ENCODE assay signal across 10 cellular contexts in the genomic region with DNA sequence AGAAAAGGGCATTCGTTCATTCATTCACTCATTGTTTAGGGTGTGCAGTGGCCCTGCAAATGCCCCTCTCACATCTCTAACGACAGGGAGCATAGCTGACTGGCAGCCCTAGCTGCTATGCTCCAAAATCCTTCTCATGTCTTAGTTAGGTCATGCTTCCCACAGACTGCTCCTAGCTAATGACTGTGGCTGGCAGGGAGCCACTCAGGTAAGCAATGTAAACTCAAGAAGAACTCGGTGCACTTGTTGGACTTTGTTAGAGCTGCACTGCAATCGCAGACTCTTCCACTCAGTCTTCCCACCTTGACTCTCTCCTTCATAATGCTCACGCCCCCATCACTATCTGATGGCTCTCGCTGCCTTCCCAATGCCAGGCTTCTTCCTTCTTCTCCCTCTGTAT. TPM values are rescaled to one million over a fixed set of nuclear protein-coding genes. Genes with fewer than 3 reads are reported as not detected.
DNase-seq lines count a peak whose midpoint lies in the region; ATAC-seq and TF ChIP-seq lines count a peak whose summit lies in the region.
"Had no signal": no experiment of that assay in that cellular context is flagged by ENCODE, and none has a peak within 500 bp of the region (broad histone marks: within the 10 kb centered on the region; RNA-seq: fewer than 3 reads in every experiment).

No MANE protein-coding gene starts in this region.

- peak overlapping the region; percentile 81 for H3K4me3 Mint-ChIP-seq in CD8-positive, alpha-beta T cell

- in situ Hi-C loops in HAP-1 (cut with MboI; ENCODE audit: low sequenced_read_pairs): loop anchor here (10.0 kb wide), 1 partner anchor 148 kb away; the partner anchor contains the start of gene EPHB6

- no peaks in the 10 kb centered on the region for H3K9me3 Mint-ChIP-seq in CD8-positive, alpha-beta T cell

- DNase-seq in CD8-positive, alpha-beta T cell: no peak
- DNase-seq in colonic mucosa (peak; percentile 34), HPDE6-E6E7 (ENCODE audit: extremely low spot score) (no peak), HAP-1 (ENCODE audit: low spot score in 2 of 2) (no peak), HT-29 (ENCODE audit: low spot score) (no peak)
- no peak for DNase-seq in activated effector memory CD4-positive, alpha-beta T cell treated with anti-CD3 and anti-CD28 coated beads, Interleukin-2, amount 50 U/mL, for 16 hours
- DNase-seq: uterus had no signal

- peaks cover 7% of the 10 kb centered on the region for H3K4me1 Mint-ChIP-seq in CD8-positive, alpha-beta T cell (ENCODE audit: low read depth)

- H3K9ac ChIP-seq in Loucy (ENCODE audit: low read depth, low read length, poor library complexity, severe bottlenecking) (peak overlapping the region; percentile 66), colonic mucosa (ENCODE audit: low read depth in 2 of 2, low read length in 2 of 2) (no peak overlapping the region)

- no peak for TF ChIP-seq CTCF in CD8-positive, alpha-beta T cell (IDR thresholded peaks at IDR 0.05)
- no peak for TF ChIP-seq CTCF in Loucy (conservative IDR thresholded peaks at IDR 0.05; ENCODE audit: low read length)
- TF ChIP-seq CTCF in colonic mucosa (IDR thresholded peaks at IDR 0.05): no peak

- no peaks in the 10 kb centered on the region for H3K9me3 ChIP-seq in CD8-positive, alpha-beta T cell (ENCODE audit: low read length)
- H3K9me3 ChIP-seq in Loucy (ENCODE audit: insufficient read depth, low read depth, low read length): peaks cover 6% of the 10 kb centered on the region; the same call in 1 of the 2 replicates
- H3K9me3 ChIP-seq in colonic mucosa: no peaks in the 10 kb centered on the region
- H3K9me3 ChIP-seq in neuron (ENCODE audit: low read length): no peaks in the 10 kb centered on the region
- no peaks in the 10 kb centered on the region for H3K9me3 ChIP-seq in HAP-1
- H3K9me3 ChIP-seq: uterus had no signal

- H3K36me3 Mint-ChIP-seq in CD8-positive, alpha-beta T cell: no peaks in the 10 kb centered on the region

- peaks cover 1% of the 10 kb centered on the region for H3K27me3 Mint-ChIP-seq in CD8-positive, alpha-beta T cell (ENCODE audit: low read depth)

- H3K9me2 ChIP-seq in Loucy (replicated peaks; ENCODE audit: low read depth, low read length): no peaks in the 10 kb centered on the region

- no peak overlapping the region for H3K4me3 ChIP-seq in CD8-positive, alpha-beta T cell (ENCODE audit: low read depth, low read length)
- H3K4me3 ChIP-seq in Loucy (ENCODE audit: low read length, poor library complexity, severe bottlenecking) (peak overlapping the region; percentile 57), colonic mucosa (no peak overlapping the region), neuron (ENCODE audit: low read length) (no peak overlapping the region), HAP-1 (no peak overlapping the region)
- H3K4me3 ChIP-seq: uterus had no signal

- H4K20me1 ChIP-seq in Loucy (ENCODE audit: insufficient read depth, low read length, poor library complexity, severe bottlenecking): no peaks in the 10 kb centered on the region

- H2AFZ ChIP-seq in Loucy (ENCODE audit: low read length) (peak overlapping the region; percentile 90), neuron (ENCODE audit: low read depth, low read length) (peak overlapping the region; percentile 52)

- CTCF ChIA-PET in CD8-positive, alpha-beta T cell (lab: Charles Lee): interaction anchor here (0.5 to 13.8 kb wide), 42 partner anchors 9 to 699 kb away, joined by 3 to 256 read pairs (median 4); partner anchors contain the start of genes EPHB6 and TAS2R40

- H3K27ac Mint-ChIP-seq in CD8-positive, alpha-beta T cell: no peak overlapping the region

- H3K4me2 ChIP-seq in Loucy (ENCODE audit: low read depth, low read length, poor library complexity, severe bottlenecking): peak overlapping the region; percentile 57

- no peak overlapping the region for H3K27ac ChIP-seq in CD8-positive, alpha-beta T cell (ENCODE audit: low read depth, low read length)
- H3K27ac ChIP-seq in colonic mucosa: no peak overlapping the region

- intact Hi-C loops in CD8-positive, alpha-beta T cell (cut with DNase I, micrococcal nuclease): loop anchor here (1.0 to 10.0 kb wide), 10 partner anchors 149 to 1026 kb away; no protein-coding TSS in a partner anchor
- intact Hi-C loops in colonic mucosa (cut with DNase I): loop anchor here (5.0 kb wide), 1 partner anchor 121 kb away; no protein-coding TSS in a partner anchor

- H3K36me3 ChIP-seq in CD8-positive, alpha-beta T cell (ENCODE audit: insufficient read depth, low read length): no peaks in the 10 kb centered on the region
- H3K36me3 ChIP-seq in Loucy (ENCODE audit: insufficient read depth, low read length) (no peaks in the 10 kb centered on the region), colonic mucosa (no peaks in the 10 kb centered on the region), neuron (ENCODE audit: insufficient read depth, low read length) (no peaks in the 10 kb centered on the region), HAP-1 (replicated peaks) (no peaks in the 10 kb centered on the region)
- H3K36me3 ChIP-seq: uterus had no signal

- H3K4me1 ChIP-seq in CD8-positive, alpha-beta T cell (ENCODE audit: insufficient read depth, low read length): no peaks in the 10 kb centered on the region
- H3K4me1 ChIP-seq in Loucy (ENCODE audit: insufficient read depth, low read length, poor library complexity, severe bottlenecking): peaks cover 30% of the 10 kb centered on the region
- no peaks in the 10 kb centered on the region for H3K4me1 ChIP-seq in colonic mucosa
- H3K4me1 ChIP-seq in neuron (ENCODE audit: insufficient read depth, low read length): no peaks in the 10 kb centered on the region
- H3K4me1 ChIP-seq in HAP-1: no peaks in the 10 kb centered on the region
- H3K4me1 ChIP-seq: uterus had no signal

- ATAC-seq in CD8-positive, alpha-beta T cell: no peak

- H3K27me3 ChIP-seq in CD8-positive, alpha-beta T cell (ENCODE audit: insufficient read depth, low read length): no peaks in the 10 kb centered on the region
- H3K27me3 ChIP-seq in Loucy (ENCODE audit: insufficient read depth, low read length, poor library complexity, severe bottlenecking): no peaks in the 10 kb centered on the region
- no peaks in the 10 kb centered on the region for H3K27me3 ChIP-seq in colonic mucosa
- H3K27me3 ChIP-seq in neuron (ENCODE audit: insufficient read depth, low read length): no peaks in the 10 kb centered on the region
- peaks cover 3% of the 10 kb centered on the region; the same call in 1 of the 2 replicates for H3K27me3 ChIP-seq in HAP-1 (ENCODE audit: low read depth)
- H3K27me3 ChIP-seq: uterus had no signal

- POLR2A ChIA-PET in CD8-positive, alpha-beta T cell (lab: Charles Lee): no interaction called here

- H3F3A ChIP-seq in Loucy (ENCODE audit: low read depth): no peaks in the 10 kb centered on the region

- H3K79me2 ChIP-seq in Loucy (ENCODE audit: insufficient read depth, low read length): no peaks in the 10 kb centered on the region

RNA-seq across cellular contexts. Expression of gene OR9A2, which starts 24.1 kb away (rescaled TPM):
- total RNA-seq in CD8-positive, alpha-beta T cell: not detected
- total RNA-seq in colonic mucosa: not detected
- 0.29 TPM in 1 of 2 replicates, not detected in the other for total RNA-seq in HT-29 (2014; rRNA removed; shearing (Covaris generic))
- total RNA-seq: Daoy had no signal

RNA-seq across cellular contexts. Expression of gene KEL, which starts 40.7 kb away (rescaled TPM):
- under 1 TPM in 1 of 2 experiments, not detected in 1; 0.46 TPM for total RNA-seq in CD8-positive, alpha-beta T cell
- total RNA-seq in colonic mucosa: under 1 TPM in 1 of 2 donors, not detected in 1; 0.77 TPM
- total RNA-seq in HT-29 (2014; rRNA removed; shearing (Covaris generic)): 0.13 TPM in 1 of 2 replicates, not detected in the other
- total RNA-seq: Daoy had no signal

RNA-seq across cellular contexts. Expression of gene OR6V1, which starts 49.3 kb away (rescaled TPM):
- not detected for total RNA-seq in CD8-positive, alpha-beta T cell
- total RNA-seq in colonic mucosa: not detected
- not detected in 2 replicates for total RNA-seq in HT-29 (2014; rRNA removed; shearing (Covaris generic))
- total RNA-seq: Daoy, uterus had no signal
